ENCODE assay signal across 1 cellular context in genomic region chr19:16572332-16573211, GRCh38.
TF ChIP-seq lines count a peak whose summit lies in the region.

SLC35E1 (minus strand) TSS chr19:16572415; CDS start chr19:16572364, 51 bp downstream.

TF ChIP-seq in HepG2, 621 proteins besides CTCF, POLR2A, EP300 and RAD21 (continued from another document and continues in another):
- TF ChIP-seq BCL3 (CRISPR knock-in tag; IDR thresholded peaks at IDR 0.05) (peak; percentile 62), KDM1A (CRISPR knock-in tag; IDR thresholded peaks at IDR 0.05) (0 out of 2 replicates have a peak, but pooled peaks have one; percentile 19), ZNF724P (CRISPR knock-in tag; IDR thresholded peaks at IDR 0.05; ENCODE audit: borderline replicate concordance) (no peak), RFXANK (CRISPR knock-in tag; IDR thresholded peaks at IDR 0.05) (no peak), SP2 (CRISPR knock-in tag; IDR thresholded peaks at IDR 0.05) (peak; percentile 80), ZBTB21 (CRISPR knock-in tag; IDR thresholded peaks at IDR 0.05) (peak; percentile 83; the same call in 1 of the 2 replicates), KLF6 (CRISPR knock-in tag; IDR thresholded peaks at IDR 0.05) (no peak), ZFP36 (IDR thresholded peaks at IDR 0.05; ENCODE audit: borderline replicate concordance, low read depth, low read length, partially characterized antibody) (no peak), DNMT3B (CRISPR knock-in tag; conservative IDR thresholded peaks at IDR 0.05) (peak; percentile 15; the same call in 1 of the 2 replicates), GTF2F1 (IDR thresholded peaks at IDR 0.05; ENCODE audit: low read length) (no peak), ZNF407 (CRISPR knock-in tag; IDR thresholded peaks at IDR 0.05; ENCODE audit: not compliant biosample characterization) (no peak), ZNF746 (CRISPR knock-in tag; IDR thresholded peaks at IDR 0.05) (no peak), KAT8 (CRISPR knock-in tag; IDR thresholded peaks at IDR 0.05) (peak; percentile 98), TBX3 (IDR thresholded peaks at IDR 0.05; ENCODE audit: borderline replicate concordance) (no peak), SIX4 (CRISPR knock-in tag; IDR thresholded peaks at IDR 0.05) (peak; percentile 89), ZNF430 (CRISPR knock-in tag; IDR thresholded peaks at IDR 0.05) (0 out of 2 replicates have a peak, but pooled peaks have one; percentile 61), ZNF354B (CRISPR knock-in tag; IDR thresholded peaks at IDR 0.05) (no peak), CHCHD3 (CRISPR knock-in tag; IDR thresholded peaks at IDR 0.05) (no peak), JUNB (CRISPR knock-in tag; IDR thresholded peaks at IDR 0.05; ENCODE audit: borderline replicate concordance) (no peak), KDM4B (CRISPR knock-in tag; IDR thresholded peaks at IDR 0.05) (peak; percentile 75), NCOR1 (IDR thresholded peaks at IDR 0.05; ENCODE audit: borderline replicate concordance, low read length) (no peak), SMC3 (IDR thresholded peaks at IDR 0.05; ENCODE audit: low read length) (no peak), ELK4 (CRISPR knock-in tag; IDR thresholded peaks at IDR 0.05; ENCODE audit: borderline replicate concordance) (no peak), PRDM10 (CRISPR knock-in tag; IDR thresholded peaks at IDR 0.05; ENCODE audit: low read depth) (no peak; the same call in 1 of the 2 replicates), ZNF546 (CRISPR knock-in tag; conservative IDR thresholded peaks at IDR 0.05) (0 out of 2 replicates have a peak, but pooled peaks have one; percentile 31), THAP11 (CRISPR knock-in tag; IDR thresholded peaks at IDR 0.05) (peak; percentile 96), ZNF75D (CRISPR knock-in tag; IDR thresholded peaks at IDR 0.05; ENCODE audit: borderline replicate concordance) (no peak), RORA (CRISPR knock-in tag; IDR thresholded peaks at IDR 0.05) (no peak), ZNF432 (CRISPR knock-in tag; IDR thresholded peaks at IDR 0.05; ENCODE audit: borderline replicate concordance) (no peak), ZNF670 (CRISPR knock-in tag; IDR thresholded peaks at IDR 0.05; ENCODE audit: borderline replicate concordance) (no peak), ONECUT2 (CRISPR knock-in tag; IDR thresholded peaks at IDR 0.05) (no peak), ZNF33B (CRISPR knock-in tag; IDR thresholded peaks at IDR 0.05) (peak; percentile 94), NR2F2 (IDR thresholded peaks at IDR 0.05; ENCODE audit: borderline replicate concordance, low read depth) (no peak), ZEB1 (IDR thresholded peaks at IDR 0.05; ENCODE audit: insufficient replicate concordance, low read depth) (peak; percentile 79), FOSL2 (CRISPR knock-in tag; IDR thresholded peaks at IDR 0.05) (no peak), ZNF749 (CRISPR knock-in tag; IDR thresholded peaks at IDR 0.05; ENCODE audit: borderline replicate concordance) (peak; percentile 32; the same call in 1 of the 2 replicates), ZNF607 (CRISPR knock-in tag; IDR thresholded peaks at IDR 0.05; ENCODE audit: borderline replicate concordance) (0 out of 2 replicates have a peak, but pooled peaks have one; percentile 13), GTF3A (CRISPR knock-in tag; conservative IDR thresholded peaks at IDR 0.05) (no peak), ZNF792 (CRISPR knock-in tag; IDR thresholded peaks at IDR 0.05) (no peak), TCF7L2 (IDR thresholded peaks at IDR 0.05; ENCODE audit: low read depth, low read length) (no peak), ZNF660 (CRISPR knock-in tag; IDR thresholded peaks at IDR 0.05; ENCODE audit: borderline replicate concordance, low read depth) (no peak; the same call in 1 of the 2 replicates), ZBTB14 (CRISPR knock-in tag; IDR thresholded peaks at IDR 0.05) (no peak), ZSCAN25 (CRISPR knock-in tag; IDR thresholded peaks at IDR 0.05) (no peak), AGO1 (IDR thresholded peaks at IDR 0.05; ENCODE audit: low read depth, low read length, poor library complexity, severe bottlenecking) (peak; percentile 38), RFX1 (IDR thresholded peaks at IDR 0.05) (peak; percentile 54; the same call in 1 of the 2 replicates), ZNF644 (CRISPR knock-in tag; IDR thresholded peaks at IDR 0.05; ENCODE audit: low read depth) (no peak), NR0B2 (CRISPR knock-in tag; IDR thresholded peaks at IDR 0.05) (0 out of 2 replicates have a peak, but pooled peaks have one; percentile 57), ZNF275 (CRISPR knock-in tag; IDR thresholded peaks at IDR 0.05; ENCODE audit: borderline replicate concordance) (peak; percentile 47; the same call in 1 of the 2 replicates), ZNF296 (CRISPR knock-in tag; conservative IDR thresholded peaks at IDR 0.05) (no peak), RFXAP (CRISPR knock-in tag; IDR thresholded peaks at IDR 0.05; ENCODE audit: borderline replicate concordance) (0 out of 2 replicates have a peak, but pooled peaks have one; percentile 60), ZBTB34 (CRISPR knock-in tag; IDR thresholded peaks at IDR 0.05) (no peak)
